ENCODE assay signal across 33 cellular contexts in genomic region chr13:109074853-109075252, GRCh38.
DNase-seq lines count a peak whose midpoint lies in the region; ATAC-seq, FAIRE-seq and TF ChIP-seq lines count a peak whose summit lies in the region.
"Had no signal": no experiment of that assay in that cellular context is flagged by ENCODE, and none has a peak within 500 bp of the region (broad histone marks: within the 10 kb centered on the region; RNA-seq: fewer than 3 reads in every experiment).

No MANE protein-coding gene starts in this region.

- H4K91ac ChIP-seq in IMR-90 (ENCODE audit: insufficient read depth, low read depth, low read length): no peak overlapping the region

- H3K4me3 ChIP-seq in HepG2 (replicated peaks in 1 of 3; ENCODE audit: insufficient read depth in 1 of 3, low read depth in 2 of 3, low read length in 3 of 3): no peak overlapping the region
- no peak overlapping the region for H3K4me3 ChIP-seq in right lobe of liver
- no peak overlapping the region for H3K4me3 ChIP-seq in IMR-90 (ENCODE audit: insufficient read depth, low read depth, low read length)
- H3K4me3 ChIP-seq in K562: no peak overlapping the region
- H3K4me3 ChIP-seq: A549; BLaER1; BLaER1 treated with 17β-estradiol and CSF1 and Interleukin-3, amounts not matched to agents 10 nM and 100 nM had no signal

- TF ChIP-seq CTCF in HepG2 (CRISPR knock-in tag; IDR thresholded peaks at IDR 0.05): no peak
- no peak for TF ChIP-seq CTCF in right lobe of liver (IDR thresholded peaks at IDR 0.05)
- TF ChIP-seq CTCF in IMR-90 (conservative IDR thresholded peaks at IDR 0.05; ENCODE audit: low read depth, low read length): no peak
- TF ChIP-seq CTCF in K562 (IDR thresholded peaks at IDR 0.05 in 2 of 3, conservative IDR thresholded peaks at IDR 0.05 in 1 of 3; ENCODE audit: insufficient read depth in 2 of 3, low read depth in 1 of 3, low read length in 3 of 3): no peak

- H4K20me1 ChIP-seq in HepG2 (ENCODE audit: insufficient read depth, low read length) (no peaks in the 10 kb centered on the region), IMR-90 (ENCODE audit: insufficient read depth, low read length) (no peaks in the 10 kb centered on the region), K562 (replicated peaks; ENCODE audit: control insufficient read depth, insufficient read depth, low read length) (no peaks in the 10 kb centered on the region)
- H4K20me1 ChIP-seq: BLaER1; BLaER1 treated with 17β-estradiol and CSF1 and Interleukin-3, amounts not matched to agents 10 nM and 100 nM had no signal

- H2BK20ac ChIP-seq in IMR-90 (ENCODE audit: low read depth, low read length): no peak overlapping the region

- H2AK9ac ChIP-seq in IMR-90 (replicated peaks; ENCODE audit: low read depth, low read length, poor library complexity): no peak overlapping the region

- no peaks in the 10 kb centered on the region for H3K79me1 ChIP-seq in IMR-90 (ENCODE audit: low read depth in 1 of 2, low read length in 2 of 2)

- no peaks in the 10 kb centered on the region for H3K36me3 ChIP-seq in HepG2 (replicated peaks in 1 of 2; ENCODE audit: control insufficient read depth in 1 of 2, insufficient read depth in 2 of 2, low read length in 2 of 2)
- no peaks in the 10 kb centered on the region for H3K36me3 ChIP-seq in right lobe of liver
- no peaks in the 10 kb centered on the region for H3K36me3 ChIP-seq in IMR-90 (ENCODE audit: control insufficient read depth, insufficient read depth, low read length)
- no peaks in the 10 kb centered on the region for H3K36me3 ChIP-seq in K562 (ENCODE audit: control insufficient read depth, insufficient read depth, low read length)
- H3K36me3 ChIP-seq: BE2C; BLaER1; BLaER1 treated with 17β-estradiol and CSF1 and Interleukin-3, amounts not matched to agents 10 nM and 100 nM had no signal

- POLR2A ChIA-PET in HepG2 (lab: Yijun Ruan, JAX) (no interaction called here), IMR-90 (lab: Charles Lee; ENCODE audit: unreplicated experiment) (no interaction called here), K562 (lab: Yijun Ruan, JAX) (no interaction called here)

- TF ChIP-seq POLR2A in HepG2 (IDR thresholded peaks at IDR 0.05; ENCODE audit: insufficient read depth in 1 of 2, low read depth in 2 of 2, low read length in 2 of 2): no peak
- TF ChIP-seq POLR2A in right lobe of liver (IDR thresholded peaks at IDR 0.05): no peak
- no peak for TF ChIP-seq POLR2A in IMR-90 (IDR thresholded peaks at IDR 0.05; ENCODE audit: low read depth, low read length)
- TF ChIP-seq POLR2A in K562 (conservative IDR thresholded peaks at IDR 0.05): no peak

- no peak overlapping the region for H4K8ac ChIP-seq in IMR-90 (ENCODE audit: low read depth in 2 of 2, low read length in 2 of 2)

- no peaks in the 10 kb centered on the region for H3K4me1 ChIP-seq in HepG2 (ENCODE audit: insufficient read depth, low read length)
- no peaks in the 10 kb centered on the region for H3K4me1 ChIP-seq in right lobe of liver
- H3K4me1 ChIP-seq in IMR-90 (ENCODE audit: control insufficient read depth, insufficient read depth, low read length): no peaks in the 10 kb centered on the region
- no peaks in the 10 kb centered on the region for H3K4me1 ChIP-seq in K562 (replicated peaks in 1 of 2; ENCODE audit: control insufficient read depth in 2 of 2, insufficient read depth in 2 of 2, low read length in 2 of 2)
- H3K4me1 ChIP-seq: A549; BE2C; BLaER1; BLaER1 treated with 17β-estradiol and CSF1 and Interleukin-3, amounts not matched to agents 10 nM and 100 nM; Caco-2 had no signal

- H2AK5ac ChIP-seq in IMR-90 (ENCODE audit: low read depth, low read length): no peak overlapping the region

- no peak overlapping the region for H3K9ac ChIP-seq in HepG2 (ENCODE audit: insufficient read depth, low read depth, low read length)
- no peak overlapping the region for H3K9ac ChIP-seq in IMR-90 (ENCODE audit: low read depth, low read length)
- H3K9ac ChIP-seq in K562 (ENCODE audit: insufficient read depth in 1 of 2, low read depth in 2 of 2, low read length in 2 of 2): no peak overlapping the region
- H3K9ac ChIP-seq: BLaER1; BLaER1 treated with 17β-estradiol and CSF1 and Interleukin-3, amounts not matched to agents 10 nM and 100 nM had no signal

- H2BK5ac ChIP-seq in IMR-90 (ENCODE audit: low read depth, low read length, poor library complexity, severe bottlenecking): no peak overlapping the region

- BruUV-seq in HepG2 (replicated peaks; lab: Mats Ljungman, UMichigan) (no TSS peak), IMR-90 (replicated peaks; lab: Mats Ljungman, UMichigan) (no TSS peak), K562 (replicated peaks; lab: Mats Ljungman, UMichigan) (no TSS peak)

- TF ChIP-seq EP300 in HepG2 (IDR thresholded peaks at IDR 0.05; ENCODE audit: low read depth in 2 of 2, low read length in 2 of 2) (no peak), HepG2 (CRISPR knock-in tag; IDR thresholded peaks at IDR 0.05; ENCODE audit: borderline replicate concordance) (no peak), K562 (IDR thresholded peaks at IDR 0.05; ENCODE audit: low read length) (no peak)

- H3K79me2 ChIP-seq in HepG2 (ENCODE audit: insufficient read depth, low read length) (no peaks in the 10 kb centered on the region), K562 (ENCODE audit: control insufficient read depth, insufficient read depth, low read length) (no peaks in the 10 kb centered on the region)

- H2AFZ ChIP-seq in HepG2 (ENCODE audit: low read length) (no peak overlapping the region), IMR-90 (replicated peaks; ENCODE audit: low read length, poor library complexity) (no peak overlapping the region), K562 (ENCODE audit: low read depth, low read length) (no peak overlapping the region)

- intact Hi-C loops in HepG2 (cut with micrococcal nuclease; ENCODE audit: unreplicated experiment) (no loop called here), right lobe of liver (cut with DNase I) (no loop called here), IMR-90 (cut with micrococcal nuclease) (no loop called here), K562 (cut with micrococcal nuclease) (no loop called here)

- no peak for TF ChIP-seq RAD21 in HepG2 (CRISPR knock-in tag; IDR thresholded peaks at IDR 0.05)
- no peak for TF ChIP-seq RAD21 in IMR-90 (IDR thresholded peaks at IDR 0.05; ENCODE audit: low read length)
- no peak for TF ChIP-seq RAD21 in K562 (CRISPR knock-in tag; conservative IDR thresholded peaks at IDR 0.05 in 1 of 2, IDR thresholded peaks at IDR 0.05 in 1 of 2)

- no peak overlapping the region for H3K4ac ChIP-seq in IMR-90 (ENCODE audit: low read depth, low read length)

- H3K4me2 ChIP-seq in HepG2 (ENCODE audit: low read depth, low read length) (no peak overlapping the region), IMR-90 (ENCODE audit: low read depth, low read length) (no peak overlapping the region), K562 (ENCODE audit: insufficient read depth, low read length) (no peak overlapping the region)
- H3K4me2 ChIP-seq: A549; BLaER1; BLaER1 treated with 17β-estradiol and CSF1 and Interleukin-3, amounts not matched to agents 10 nM and 100 nM had no signal

- 0 out of 2 replicates have a peak, but pooled peaks cover 6% of the 10 kb centered on the region for H3K9me3 ChIP-seq in HepG2 (ENCODE audit: low read length)
- H3K9me3 ChIP-seq in right lobe of liver: no peaks in the 10 kb centered on the region
- H3K9me3 ChIP-seq in IMR-90 (ENCODE audit: control insufficient read depth, insufficient read depth, low read length): no peaks in the 10 kb centered on the region
- H3K9me3 ChIP-seq in K562 (replicated peaks; ENCODE audit: control insufficient read depth, insufficient read depth, low read depth, low read length): no peaks in the 10 kb centered on the region
- H3K9me3 ChIP-seq: A549, BE2C, Caco-2 had no signal

- no peak overlapping the region for H4K5ac ChIP-seq in IMR-90 (ENCODE audit: low read depth, low read length)

- no peaks in the 10 kb centered on the region for H3K9me1 ChIP-seq in IMR-90 (ENCODE audit: insufficient read depth, low read length)
- H3K9me1 ChIP-seq in K562 (ENCODE audit: control insufficient read depth, insufficient read depth, low read length): no peaks in the 10 kb centered on the region

- no peak overlapping the region for H2BK120ac ChIP-seq in IMR-90 (ENCODE audit: low read depth, low read length)

- in situ Hi-C loops in HepG2 (cut with HindIII; ENCODE audit: extremely low pct_ligation_motif_present, low pct_unique_long_range_greater_than_20kb): no loop called here
- in situ Hi-C loops in IMR-90 (cut with MboI; ENCODE audit: low sequenced_read_pairs): no loop called here
- in situ Hi-C loops in K562 (cut with MboI): no loop called here
- in situ Hi-C loops in G401 (cut with HindIII; ENCODE audit: low sequenced_read_pairs): no loop called here

- no peak for ATAC-seq in HepG2
- ATAC-seq in right lobe of liver: no peak
- ATAC-seq in IMR-90 (ENCODE audit: low read depth): no peak
- no peak for ATAC-seq in K562
- ATAC-seq: A549; CD8-positive, alpha-beta T cell had no signal

- no peak overlapping the region for H2BK15ac ChIP-seq in IMR-90 (ENCODE audit: low read depth, low read length)

- H3K27ac ChIP-seq in HepG2 (ENCODE audit: extremely low read length, insufficient read depth, low read length) (no peak overlapping the region), right lobe of liver (no peak overlapping the region), IMR-90 (ENCODE audit: insufficient read depth, low read length) (no peak overlapping the region), K562 (ENCODE audit: extremely low read depth, low read depth, low read length) (no peak overlapping the region)
- H3K27ac ChIP-seq: 22Rv1; A549; BLaER1; BLaER1 treated with 17β-estradiol and CSF1 and Interleukin-3, amounts not matched to agents 10 nM and 100 nM; C4-2B had no signal

- dilution Hi-C loops in IMR-90 (cut with HindIII; ENCODE audit: low sequenced_read_pairs, unreplicated experiment): no loop called here

- H3K27me3 ChIP-seq in HepG2 (ENCODE audit: control insufficient read depth in 1 of 2, insufficient read depth in 2 of 2, low read length in 2 of 2) (no peaks in the 10 kb centered on the region), right lobe of liver (no peaks in the 10 kb centered on the region), IMR-90 (ENCODE audit: control insufficient read depth, insufficient read depth, low read length) (peaks cover 17% of the 10 kb centered on the region), K562 (ENCODE audit: control insufficient read depth in 2 of 2, insufficient read depth in 2 of 2, low read length in 2 of 2) (no peaks in the 10 kb centered on the region)
- H3K27me3 ChIP-seq: BLaER1; BLaER1 treated with 17β-estradiol and CSF1 and Interleukin-3, amounts not matched to agents 10 nM and 100 nM had no signal

- no peak overlapping the region for H3K56ac ChIP-seq in IMR-90 (ENCODE audit: extremely low read depth, insufficient read depth, low read length)

- FAIRE-seq in HepG2 (lab: Jason Lieb, UNC) (no peak), K562 (lab: Jason Lieb, UNC) (no peak)
- FAIRE-seq: A204.1, A549, D721Med had no signal

- H3K23ac ChIP-seq in IMR-90 (ENCODE audit: low read depth, low read length): no peak overlapping the region

- no peak overlapping the region for H3K14ac ChIP-seq in IMR-90 (replicated peaks; ENCODE audit: low read depth, low read length)

- no peak overlapping the region for H3K18ac ChIP-seq in IMR-90 (ENCODE audit: low read depth, low read length)

- DNase-seq in HepG2 (ENCODE audit: low spot score) (no peak), right lobe of liver (no peak), IMR-90 (no peak), K562 (ENCODE audit: extremely low read depth in 1 of 4, low spot score in 3 of 4) (no peak), NCI-H2029 (lab: John Stamatoyannopoulos, UW) (no peak), G401 (ENCODE audit: low spot score) (no peak)
- DNase-seq: 8988T; ACHN; AML-193; BE2C; C1 segment of cervical spinal cord; Caco-2; Calu3; CD4-positive, alpha-beta memory T cell; CD4-positive, alpha-beta T cell; CD4-positive, CD25-positive, alpha-beta regulatory T cell; CD8-positive, alpha-beta memory T cell; CD8-positive, alpha-beta T cell; COR-L47; DMS 273 treated with DMSO at 0.1 percent for 48 hours; DMS153; DMS53; DMS79; DMS79 treated with DMSO at 0.1 percent for 48 hours; DND-41; EL had no signal

- CTCF ChIA-PET in HepG2 (lab: Yijun Ruan, JAX; ENCODE audit: low intra/inter-chr PET ratio, low total read pairs) (no interaction called here), IMR-90 (lab: Yijun Ruan, JAX) (no interaction called here), K562 (lab: Yijun Ruan, JAX; ENCODE audit: low intra/inter-chr PET ratio) (no interaction called here)

- WGBS in HepG2 (ENCODE audit: low lambda C conversion rate): 18% methylated on average over 3 of the region's 3 CpGs
- 93% methylated on average over 3 of the region's 3 CpGs for WGBS in right lobe of liver (ENCODE audit: insufficient coverage, low coverage, low lambda C conversion rate, missing lambda C conversion rate)
- WGBS in IMR-90 (ENCODE audit: extremely low coverage in 2 of 2, insufficient read length in 1 of 2), 2 experiments: no CpG with 5 or more reads among the region's 3 CpGs
- 50% methylated on average over 3 of the region's 3 CpGs for WGBS in K562 (ENCODE audit: insufficient coverage, low coverage, missing lambda C conversion rate)

Comparison
In these comparisons a context has a peak if more than half of its experiments do, and no peak if none do; other contexts are left out.
1. Of the 241 proteins assayed by ChIP-seq in both HepG2 and K562: peak only in HepG2: MAFF; only in K562: none; in both: none; in neither: 239; mixed calls (peak in some experiments, not most) for 1.